In the genomic region with DNA sequence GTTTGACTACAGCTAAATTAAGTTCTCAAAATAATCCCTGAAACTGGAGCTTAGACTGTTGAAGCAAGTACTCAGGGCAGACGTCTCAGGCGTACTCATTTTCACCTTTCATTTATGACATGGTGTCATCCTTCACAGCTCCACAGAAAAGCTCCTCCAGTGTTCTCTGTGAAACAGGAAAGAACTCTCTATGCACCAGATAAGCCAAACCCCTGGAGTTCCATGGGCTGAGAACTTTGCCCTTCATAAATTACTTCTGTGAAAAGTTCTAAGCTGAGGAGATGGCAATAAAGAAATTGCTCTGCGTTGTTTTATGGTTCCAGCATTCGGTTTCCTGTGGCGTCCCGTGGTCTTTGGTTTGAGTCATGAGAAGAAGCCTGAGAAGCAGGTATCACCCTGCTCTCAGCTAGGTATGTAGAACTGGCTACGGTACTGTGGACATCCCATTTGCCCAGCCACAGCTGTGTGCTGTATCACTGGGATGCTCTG, we compare ENCODE assay signal across 8 cellular contexts. TPM values are rescaled to one million over a fixed set of nuclear protein-coding genes. Genes with fewer than 3 reads are reported as not detected.
A peak's percentile ranks its signal among the peaks of the same experiment; 100 is the strongest.
DNase-seq lines count a peak whose midpoint lies in the region; ATAC-seq and TF ChIP-seq lines count a peak whose summit lies in the region.

No MANE protein-coding gene starts in this region.

- TF ChIP-seq POLR2A in spleen (IDR thresholded peaks at IDR 0.05) (no peak), esophagus muscularis mucosa (IDR thresholded peaks at IDR 0.05; ENCODE audit: low read depth) (no peak), heart left ventricle (IDR thresholded peaks at IDR 0.05) (no peak)

- H3K27ac Mint-ChIP-seq in activated naive CD4-positive, alpha-beta T cell treated with anti-CD3 and anti-CD28 coated beads, Interleukin-2, amount 50 U/mL, for 24 hours: peak overlapping the region; percentile 94

- no peaks in the 10 kb centered on the region for H3K27me3 Mint-ChIP-seq in activated naive CD4-positive, alpha-beta T cell treated with anti-CD3 and anti-CD28 coated beads, Interleukin-2, amount 50 U/mL, for 24 hours

- peak overlapping the region; percentile 78 for H3K4me3 Mint-ChIP-seq in activated naive CD4-positive, alpha-beta T cell treated with anti-CD3 and anti-CD28 coated beads, Interleukin-2, amount 50 U/mL, for 24 hours

- DNase-seq in spleen (no peak), esophagus muscularis mucosa (ENCODE audit: extremely low spot score) (no peak), NCI-H146 (lab: John Stamatoyannopoulos, UW) (no peak), heart left ventricle (no peak), DMS114 treated with DMSO at 0.1 percent for 48 hours (lab: John Stamatoyannopoulos, UW; ENCODE audit: unreplicated experiment) (no peak)

- H3K36me3 Mint-ChIP-seq in activated naive CD4-positive, alpha-beta T cell treated with anti-CD3 and anti-CD28 coated beads, Interleukin-2, amount 50 U/mL, for 24 hours: peaks cover 2% of the 10 kb centered on the region

- peaks cover 43% of the 10 kb centered on the region for H3K4me1 Mint-ChIP-seq in activated naive CD4-positive, alpha-beta T cell treated with anti-CD3 and anti-CD28 coated beads, Interleukin-2, amount 50 U/mL, for 24 hours

- ATAC-seq in GM19452 (IDR thresholded peaks at IDR 0.05; ENCODE audit: unreplicated experiment) (peak; percentile 60), HG03342 (IDR thresholded peaks at IDR 0.05; ENCODE audit: unreplicated experiment) (peak; percentile 53), heart left ventricle (no peak)

- TF ChIP-seq CTCF in spleen (IDR thresholded peaks at IDR 0.05 in 8 of 11, conservative IDR thresholded peaks at IDR 0.05 in 3 of 11): no peak
- TF ChIP-seq CTCF in esophagus muscularis mucosa (IDR thresholded peaks at IDR 0.05): no peak
- TF ChIP-seq CTCF in heart left ventricle (IDR thresholded peaks at IDR 0.05): no peak

- TF ChIP-seq EP300 in esophagus muscularis mucosa (IDR thresholded peaks at IDR 0.05): no peak

- 39 to 48% (median 40%) methylated on average over 7 of the region's 7 CpGs for WGBS in spleen, 5 donors
- 69% methylated on average over 7 of the region's 7 CpGs for WGBS in esophagus muscularis mucosa
- 84 to 91% (median 87%) methylated on average over 7 of the region's 7 CpGs for WGBS in heart left ventricle, 4 donors

- H3K9me3 Mint-ChIP-seq in activated naive CD4-positive, alpha-beta T cell treated with anti-CD3 and anti-CD28 coated beads, Interleukin-2, amount 50 U/mL, for 24 hours: no peaks in the 10 kb centered on the region

- H3K4me1 ChIP-seq in spleen (peaks cover 15 to 32% (median 26%) of the 10 kb centered on the region in 6 donors), esophagus muscularis mucosa (peaks cover 9 to 25% (median 16%) of the 10 kb centered on the region in 4 donors), heart left ventricle (peaks cover 0 to 28% (median 5%) of the 10 kb centered on the region in 12 donors)

- H3K36me3 ChIP-seq in spleen: no peaks in the 10 kb centered on the region
- H3K36me3 ChIP-seq in esophagus muscularis mucosa: no peaks in the 10 kb centered on the region
- no peaks in the 10 kb centered on the region for H3K36me3 ChIP-seq in heart left ventricle

- H3K4me3 ChIP-seq in spleen (peak overlapping the region in 2 of 8 donors; percentile 32 to 61), esophagus muscularis mucosa (peak overlapping the region in 1 of 4 donors; percentile 51), heart left ventricle (peak overlapping the region in 3 of 12 donors; percentile 33 to 52 (median 43))

- peak overlapping the region; percentile 51 to 80 (median 72) for H3K27ac ChIP-seq in spleen
- peak overlapping the region in 1 of 4 donors; percentile 21 for H3K27ac ChIP-seq in esophagus muscularis mucosa (replicated peaks in 1 of 4)
- peak overlapping the region in 1 of 12 donors; percentile 76 for H3K27ac ChIP-seq in heart left ventricle

- H3K9me3 ChIP-seq in spleen: no peaks in the 10 kb centered on the region
- H3K9me3 ChIP-seq in esophagus muscularis mucosa: no peaks in the 10 kb centered on the region
- no peaks in the 10 kb centered on the region for H3K9me3 ChIP-seq in heart left ventricle

- H3K27me3 ChIP-seq in spleen (replicated peaks in 1 of 7) (no peaks in the 10 kb centered on the region), esophagus muscularis mucosa (no peaks in the 10 kb centered on the region), heart left ventricle (no peaks in the 10 kb centered on the region)

- intact Hi-C loops in spleen (cut with DNase I; ENCODE audit: low total_unique reads) (no loop called here), esophagus muscularis mucosa (cut with DNase I) (no loop called here), heart left ventricle (cut with DNase I) (no loop called here)

RNA-seq across cellular contexts. Expression of a gene that starts 20.2 kb away (rescaled TPM):
- 10 to 100 TPM; 48.5 to 72.0 (median 58.1) TPM for total RNA-seq in spleen
- polyA plus RNA-seq in spleen: 1 to 10 TPM; 3.2 to 7.4 (median 4.7) TPM
- 10 to 100 TPM; 17.7 to 36.6 (median 28.8) TPM for total RNA-seq in esophagus muscularis mucosa
- total RNA-seq in heart left ventricle: 10 to 100 TPM; 28.6 to 49.4 (median 40.1) TPM
- polyA plus RNA-seq in heart left ventricle: 1 to 10 TPM; 8.7 to 9.1 TPM

Comparison
In these comparisons a context has a peak if more than half of its experiments do, and no peak if none do; other contexts are left out.
1. ATAC-seq: peak in GM19452 (single experiment) and HG03342 (single experiment); none in heart left ventricle (0 of 4).